Comparison of ENCODE assay signal across 26 cellular contexts in the genomic region with DNA sequence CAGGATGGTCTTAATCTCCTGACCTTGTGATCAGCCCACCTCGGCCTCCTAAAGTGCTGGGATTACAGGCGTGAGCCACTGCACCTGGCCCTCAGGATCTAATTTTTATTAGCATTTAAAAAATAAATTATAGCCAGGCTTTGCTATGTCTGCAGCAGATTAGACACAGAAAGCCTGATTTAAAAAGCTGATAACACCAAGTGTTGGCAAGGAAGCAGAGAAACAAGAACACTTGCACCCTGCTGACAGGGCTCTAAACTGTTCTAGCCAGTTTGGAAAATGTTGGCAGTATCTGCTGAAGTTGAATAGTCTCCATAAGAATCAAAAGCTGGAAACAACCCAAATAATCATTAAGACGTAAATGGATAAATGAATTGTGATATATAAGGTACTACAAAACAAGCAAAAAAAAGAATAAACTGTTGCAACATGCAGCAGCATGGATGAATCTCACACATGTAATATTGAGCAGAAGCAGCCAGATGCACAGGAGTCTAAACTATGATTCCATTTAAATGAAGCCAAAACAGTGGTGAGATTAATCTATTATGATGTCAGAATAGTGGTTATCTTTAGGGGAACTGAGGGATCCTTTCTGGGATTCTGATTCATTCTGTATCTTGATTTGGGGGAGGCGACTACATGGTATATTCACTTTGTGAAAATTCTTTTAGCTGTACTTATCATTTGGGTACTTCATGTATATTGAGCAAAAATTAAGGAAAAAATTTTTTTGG. TPM values are rescaled to one million over a fixed set of nuclear protein-coding genes. Genes with fewer than 3 reads are reported as not detected.
"Had no signal": no experiment of that assay in that cellular context is flagged by ENCODE, and none has a peak within 500 bp of the region (broad histone marks: within the 10 kb centered on the region; RNA-seq: fewer than 3 reads in every experiment).

No MANE protein-coding gene starts in this region.

- DNase-seq: activated CD4-positive, alpha-beta memory T cell treated with anti-CD3 and anti-CD28 coated beads for 36 hours; activated CD4-positive, alpha-beta T cell treated with anti-CD3 and anti-CD28 coated beads, Interleukin-2, amount 10 ng/mL, durations not matched to agents 24 days and 14 days; activated CD4-positive, CD25-positive, alpha-beta regulatory T cell treated with anti-CD3 and anti-CD28 coated beads, Interleukin-2, amount 50 U/mL, for 72 hours; activated T-cell treated with anti-CD3 and anti-CD28 coated beads, Interleukin-2, amount 50 U/mL, for 4 hours; aorta; brain microvascular endothelial cell; caudate nucleus; endodermal cell; foreskin melanocyte; heart right ventricle; left lung; mucosa of descending colon; stimulated activated CD4-positive, alpha-beta T cell treated with anti-CD3 and anti-CD28 coated beads, Interleukin-15, amount 100 ng/mL, for 24 hours; stimulated activated CD4-positive, alpha-beta T cell treated with anti-CD3 and anti-CD28 coated beads, Interleukin-2, amount 100 ng/mL, for 24 hours; stimulated activated naive B cell treated with anti-CD40 and anti-IgM and Interleukin-4, amounts not matched to agents 10 μg/mL and 1 μg/mL and 100 μg/mL, for 72 hours; stomach; T-helper 1 cell; thyroid gland; upper lobe of left lung had no signal

- H3K27me3 ChIP-seq: brain microvascular endothelial cell, heart right ventricle, left lung, right atrium auricular region, stomach, thyroid gland, upper lobe of left lung had no signal

- H3K36me3 Mint-ChIP-seq: activated CD4-positive, alpha-beta memory T cell treated with anti-CD3 and anti-CD28 coated beads for 36 hours; natural killer cell treated with Interleukin-12 subunit alpha and Interleukin-12 subunit beta and Interleukin-15 and Interleukin-18, amount 100 ng/mL, for 72 hours had no signal

- H3K4me1 Mint-ChIP-seq: activated T-helper 17 cell treated with anti-CD3 and anti-CD28 coated beads, Interleukin-2, amount 50 U/mL, for 72 hours; endodermal cell had no signal

- H3K27ac Mint-ChIP-seq: activated CD4-positive, alpha-beta memory T cell treated with anti-CD3 and anti-CD28 coated beads for 36 hours; activated CD4-positive, alpha-beta T cell treated with anti-CD3 and anti-CD28 coated beads, Interleukin-2, amount 10 ng/mL, durations not matched to agents 24 days and 14 days; activated naive CD8-positive, alpha-beta T cell; activated T-helper 17 cell treated with anti-CD3 and anti-CD28 coated beads, Interleukin-2, amount 50 U/mL, for 72 hours; dendritic cell treated with granulocyte-macrophage colony-stimulating factor and Interleukin-4, amounts not matched to agents 40 ng/mL and 50 ng/mL, for 4 days; endodermal cell; stimulated activated naive B cell treated with anti-CD40 and anti-IgM and Interleukin-4, amounts not matched to agents 10 μg/mL and 1 μg/mL and 100 μg/mL, for 72 hours; T-helper 2 cell treated with Interferon-gamma antibody and Interleukin-4, amounts not matched to agents 5 μg/mL and 100 μg/mL, for 36 hours had no signal

- H3K9me3 Mint-ChIP-seq: activated CD4-positive, alpha-beta memory T cell treated with anti-CD3 and anti-CD28 coated beads for 36 hours; activated CD4-positive, alpha-beta T cell treated with anti-CD3 and anti-CD28 coated beads, Interleukin-2, amount 10 ng/mL, durations not matched to agents 24 days and 14 days; activated T-cell treated with anti-CD3 and anti-CD28 coated beads, Interleukin-2, amount 50 U/mL, for 4 hours; activated T-helper 17 cell treated with anti-CD3 and anti-CD28 coated beads, Interleukin-2, amount 50 U/mL, for 72 hours; dendritic cell treated with granulocyte-macrophage colony-stimulating factor and Interleukin-4, amounts not matched to agents 40 ng/mL and 50 ng/mL, for 4 days; natural killer cell treated with Interleukin-12 subunit alpha and Interleukin-12 subunit beta and Interleukin-15 and Interleukin-18, amount 100 ng/mL, for 72 hours; stimulated activated naive B cell treated with anti-CD40 and anti-IgM and Interleukin-4, amounts not matched to agents 10 μg/mL and 1 μg/mL and 100 μg/mL, for 72 hours; T-helper 2 cell treated with Interferon-gamma antibody and Interleukin-4, amounts not matched to agents 5 μg/mL and 100 μg/mL, for 36 hours had no signal

- H3K36me3 ChIP-seq: right atrium auricular region, thyroid gland, upper lobe of left lung had no signal

- H3K27me3 Mint-ChIP-seq: activated CD4-positive, alpha-beta memory T cell treated with anti-CD3 and anti-CD28 coated beads for 36 hours; activated CD4-positive, alpha-beta T cell treated with anti-CD3 and anti-CD28 coated beads, Interleukin-2, amount 10 ng/mL, durations not matched to agents 24 days and 14 days; activated naive CD8-positive, alpha-beta T cell; activated T-helper 17 cell treated with anti-CD3 and anti-CD28 coated beads, Interleukin-2, amount 50 U/mL, for 72 hours; dendritic cell treated with granulocyte-macrophage colony-stimulating factor and Interleukin-4, amounts not matched to agents 40 ng/mL and 50 ng/mL, for 4 days; natural killer cell treated with Interleukin-12 subunit alpha and Interleukin-12 subunit beta and Interleukin-15 and Interleukin-18, amount 100 ng/mL, for 72 hours; stimulated activated naive B cell treated with anti-CD40 and anti-IgM and Interleukin-4, amounts not matched to agents 10 μg/mL and 1 μg/mL and 100 μg/mL, for 72 hours had no signal

- H3K4me3 ChIP-seq: heart right ventricle, left lung, mucosa of descending colon, right atrium auricular region, stomach, thyroid gland, upper lobe of left lung had no signal

- H3K9me3 ChIP-seq: heart right ventricle, left lung, mucosa of descending colon, right atrium auricular region, stomach, thyroid gland, upper lobe of left lung had no signal

- H3K27ac ChIP-seq: brain microvascular endothelial cell, left lung, right atrium auricular region, stomach, thyroid gland, upper lobe of left lung had no signal

- H3K4me3 Mint-ChIP-seq: activated CD4-positive, alpha-beta memory T cell treated with anti-CD3 and anti-CD28 coated beads for 36 hours; activated CD4-positive, alpha-beta T cell treated with anti-CD3 and anti-CD28 coated beads, Interleukin-2, amount 10 ng/mL, durations not matched to agents 24 days and 14 days; activated naive CD8-positive, alpha-beta T cell; activated T-cell treated with anti-CD3 and anti-CD28 coated beads, Interleukin-2, amount 50 U/mL, for 4 hours; activated T-helper 17 cell treated with anti-CD3 and anti-CD28 coated beads, Interleukin-2, amount 50 U/mL, for 72 hours; dendritic cell treated with granulocyte-macrophage colony-stimulating factor and Interleukin-4, amounts not matched to agents 40 ng/mL and 50 ng/mL, for 4 days; endodermal cell; natural killer cell treated with Interleukin-12 subunit alpha and Interleukin-12 subunit beta and Interleukin-15 and Interleukin-18, amount 100 ng/mL, for 72 hours; stimulated activated naive B cell treated with anti-CD40 and anti-IgM and Interleukin-4, amounts not matched to agents 10 μg/mL and 1 μg/mL and 100 μg/mL, for 72 hours; T-helper 2 cell treated with Interferon-gamma antibody and Interleukin-4, amounts not matched to agents 5 μg/mL and 100 μg/mL, for 36 hours had no signal

RNA-seq across cellular contexts. Expression of a gene that starts 40.4 kb away (rescaled TPM):
- total RNA-seq: esophagus mucosa had no signal
